Comparison of ENCODE assay signal across 8 cellular contexts in genomic region chr18:77127769-77128671, GRCh38. TPM values are rescaled to one million over a fixed set of nuclear protein-coding genes. Genes with fewer than 3 reads are reported as not detected.
A peak's percentile ranks its signal among the peaks of the same experiment; 100 is the strongest.
DNase-seq lines count a peak whose midpoint lies in the region; ATAC-seq lines count a peak whose summit lies in the region.

No MANE protein-coding gene starts in this region.

- H3K36me3 Mint-ChIP-seq in activated naive CD4-positive, alpha-beta T cell treated with anti-CD3 and anti-CD28 coated beads, Interleukin-2, amount 50 U/mL, for 72 hours = peaks cover 36 to 41% of the 10 kb centered on the region in 2 donors
- H3K36me3 Mint-ChIP-seq in immature natural killer cell = peaks cover 10 to 21% (median 18%) of the 10 kb centered on the region in 3 donors
- peaks cover 47% of the 10 kb centered on the region for H3K36me3 Mint-ChIP-seq in stimulated activated naive CD8-positive, alpha-beta T cell treated with anti-CD3 and anti-CD28 coated beads, Interleukin-15, Interleukin-2, amounts not matched to agents 100 ng/mL and 50 ng/mL, for 24 hours (ENCODE audit: low read depth)

- peaks cover 81% of the 10 kb centered on the region in 2 donors for H3K4me1 Mint-ChIP-seq in immature natural killer cell
- peaks cover 82% of the 10 kb centered on the region for H3K4me1 Mint-ChIP-seq in stimulated activated naive CD8-positive, alpha-beta T cell treated with anti-CD3 and anti-CD28 coated beads, Interleukin-15, Interleukin-2, amounts not matched to agents 100 ng/mL and 50 ng/mL, for 24 hours (ENCODE audit: low read depth)

- intact Hi-C loops in Right ventricle myocardium inferior (cut with DNase I) = no loop called here
- intact Hi-C loops in Right ventricle myocardium superior (cut with DNase I) = no loop called here

- ATAC-seq in Right ventricle myocardium inferior (peak; percentile 17), Right ventricle myocardium superior (ENCODE audit: poor library complexity) (no peak), HG02938 (IDR thresholded peaks at IDR 0.05; ENCODE audit: unreplicated experiment) (peak; percentile 20)
- peak; percentile 27 to 44 for ATAC-seq in activated naive CD4-positive, alpha-beta T cell treated with anti-CD3 and anti-CD28 coated beads, Interleukin-2, amount 50 U/mL, for 72 hours

- no peaks in the 10 kb centered on the region for H3K9me3 Mint-ChIP-seq in activated naive CD4-positive, alpha-beta T cell treated with anti-CD3 and anti-CD28 coated beads, Interleukin-2, amount 50 U/mL, for 72 hours
- no peaks in the 10 kb centered on the region for H3K9me3 Mint-ChIP-seq in immature natural killer cell
- H3K9me3 Mint-ChIP-seq in stimulated activated naive CD8-positive, alpha-beta T cell treated with anti-CD3 and anti-CD28 coated beads, Interleukin-15, Interleukin-2, amounts not matched to agents 100 ng/mL and 50 ng/mL, for 24 hours = no peaks in the 10 kb centered on the region

- DNase-seq in Right ventricle myocardium inferior (ENCODE audit: missing footprints) (no peak), Right ventricle myocardium superior (no peak), NCI-H510A (lab: John Stamatoyannopoulos, UW) (peak; percentile 49), immature natural killer cell (peak; percentile 76 to 82 (median 81)), GM19240 (ENCODE audit: insufficient read length, low spot score) (no peak)
- DNase-seq in activated naive CD4-positive, alpha-beta T cell treated with anti-CD3 and anti-CD28 coated beads, Interleukin-2, amount 50 U/mL, for 72 hours (ENCODE audit: low spot score in 2 of 2) = peak in 1 of 2 donors; percentile 18

- peaks cover 14 to 39% (median 25%) of the 10 kb centered on the region in 3 donors for H3K27me3 Mint-ChIP-seq in immature natural killer cell (ENCODE audit: low read depth in 3 of 3)
- no peaks in the 10 kb centered on the region for H3K27me3 Mint-ChIP-seq in stimulated activated naive CD8-positive, alpha-beta T cell treated with anti-CD3 and anti-CD28 coated beads, Interleukin-15, Interleukin-2, amounts not matched to agents 100 ng/mL and 50 ng/mL, for 24 hours

- H3K27ac Mint-ChIP-seq in activated naive CD4-positive, alpha-beta T cell treated with anti-CD3 and anti-CD28 coated beads, Interleukin-2, amount 50 U/mL, for 72 hours = peak overlapping the region in 1 of 2 donors; percentile 55
- H3K27ac Mint-ChIP-seq in immature natural killer cell = peak overlapping the region; percentile 94 to 100 (median 97)
- peak overlapping the region; percentile 43 for H3K27ac Mint-ChIP-seq in stimulated activated naive CD8-positive, alpha-beta T cell treated with anti-CD3 and anti-CD28 coated beads, Interleukin-15, Interleukin-2, amounts not matched to agents 100 ng/mL and 50 ng/mL, for 24 hours

- H3K4me3 Mint-ChIP-seq in immature natural killer cell = peak overlapping the region; percentile 92 to 100 (median 99)
- H3K4me3 Mint-ChIP-seq in stimulated activated naive CD8-positive, alpha-beta T cell treated with anti-CD3 and anti-CD28 coated beads, Interleukin-15, Interleukin-2, amounts not matched to agents 100 ng/mL and 50 ng/mL, for 24 hours = peak overlapping the region; percentile 76

RNA-seq across cellular contexts. Expression of gene MBP, which starts 4.6 kb away (rescaled TPM):
- total RNA-seq in Right ventricle myocardium inferior = 34.9 TPM
- 29.9 TPM for total RNA-seq in Right ventricle myocardium superior
- total RNA-seq in activated naive CD4-positive, alpha-beta T cell treated with anti-CD3 and anti-CD28 coated beads, Interleukin-2, amount 50 U/mL, for 72 hours = 10 to 100 TPM; 52.2 to 60.0 TPM
- polyA plus RNA-seq in immature natural killer cell = 100 to 1,000 TPM; 187 to 403 (median 297) TPM

Comparison
In these comparisons a context has a peak if more than half of its experiments do, and no peak if none do; other contexts are left out.
1. DNase-seq: peak in NCI-H510A (single experiment) and immature natural killer cell (3 of 3); none in Right ventricle myocardium inferior (single experiment), Right ventricle myocardium superior (single experiment) and GM19240 (single experiment).